ENCODE assay signal across 1 cellular context in genomic region chr2:24109431-24109830, GRCh38. TPM values are rescaled to one million over a fixed set of nuclear protein-coding genes. Genes with fewer than 3 reads are reported as not detected.
"Had no signal": no experiment of that assay in that cellular context is flagged by ENCODE, and none has a peak within 500 bp of the region (broad histone marks: within the 10 kb centered on the region; RNA-seq: fewer than 3 reads in every experiment).

No MANE protein-coding gene starts in this region.

RNA-seq across cellular contexts. Expression of gene PFN4, which starts 13.7 kb away (rescaled TPM):
- total RNA-seq: vagina had no signal
